Comparison of ENCODE assay signal across 1 cellular context in genomic region chr6:154500769-154501171, GRCh38.
A peak's percentile ranks its signal among the peaks of the same experiment; 100 is the strongest.
TF ChIP-seq lines count a peak whose summit lies in the region.

No MANE protein-coding gene starts in this region.

TF ChIP-seq in HepG2, 621 proteins besides CTCF, POLR2A, EP300 and RAD21 (continued from another document and continues in another):
- no peak for TF ChIP-seq GPBP1L1 (CRISPR knock-in tag; IDR thresholded peaks at IDR 0.05)
- 0 out of 2 replicates have a peak, but pooled peaks have one; percentile 32 for TF ChIP-seq HBP1 (CRISPR knock-in tag; IDR thresholded peaks at IDR 0.05; ENCODE audit: low read depth)
- TF ChIP-seq ASH2L (IDR thresholded peaks at IDR 0.05; ENCODE audit: insufficient read length, low read depth, low read length): peak; percentile 32
- no peak for TF ChIP-seq DZIP1 (CRISPR knock-in tag; IDR thresholded peaks at IDR 0.05)
- TF ChIP-seq SMC3 (IDR thresholded peaks at IDR 0.05; ENCODE audit: low read length): peak; percentile 81
- 0 out of 2 replicates have a peak, but pooled peaks have one; percentile 18 for TF ChIP-seq HOXA3 (CRISPR knock-in tag; IDR thresholded peaks at IDR 0.05)
- TF ChIP-seq ZNF205 (CRISPR knock-in tag; IDR thresholded peaks at IDR 0.05): 0 out of 2 replicates have a peak, but pooled peaks have one; percentile 27
- peak; percentile 30; the same call in 1 of the 2 replicates for TF ChIP-seq FOXA3 (CRISPR knock-in tag; IDR thresholded peaks at IDR 0.05)
- TF ChIP-seq HMG20A (CRISPR knock-in tag; IDR thresholded peaks at IDR 0.05; ENCODE audit: borderline replicate concordance): peak; percentile 37; the same call in 1 of the 2 replicates
- 0 out of 2 replicates have a peak, but pooled peaks have one; percentile 54 for TF ChIP-seq ZFP36L2 (CRISPR knock-in tag; IDR thresholded peaks at IDR 0.05)
- no peak for TF ChIP-seq IKZF4 (CRISPR knock-in tag; IDR thresholded peaks at IDR 0.05; ENCODE audit: borderline replicate concordance, low read depth, not compliant biosample characterization)
- TF ChIP-seq ARID5B (CRISPR knock-in tag; IDR thresholded peaks at IDR 0.05): peak; percentile 65
- 0 out of 2 replicates have a peak, but pooled peaks have one; percentile 48 for TF ChIP-seq ZKSCAN8 (CRISPR knock-in tag; IDR thresholded peaks at IDR 0.05; ENCODE audit: borderline replicate concordance)
- peak; percentile 45; the same call in 1 of the 2 replicates for TF ChIP-seq IRF2 (CRISPR knock-in tag; IDR thresholded peaks at IDR 0.05)
- TF ChIP-seq ZUFSP (CRISPR knock-in tag; IDR thresholded peaks at IDR 0.05; ENCODE audit: borderline replicate concordance): no peak
- no peak for TF ChIP-seq ZNF766 (CRISPR knock-in tag; IDR thresholded peaks at IDR 0.05; ENCODE audit: borderline replicate concordance)
- no peak for TF ChIP-seq JARID2 (CRISPR knock-in tag; IDR thresholded peaks at IDR 0.05; ENCODE audit: insufficient replicate concordance)
- TF ChIP-seq KAT8 (CRISPR knock-in tag; IDR thresholded peaks at IDR 0.05): peak; percentile 49; the same call in 1 of the 2 replicates
- TF ChIP-seq MXD4 (CRISPR knock-in tag; IDR thresholded peaks at IDR 0.05): peak; percentile 27; the same call in 1 of the 2 replicates
- TF ChIP-seq GATAD2A (CRISPR knock-in tag; IDR thresholded peaks at IDR 0.05): peak; percentile 71; the same call in 1 of the 2 replicates
- no peak for TF ChIP-seq ZIK1 (CRISPR knock-in tag; IDR thresholded peaks at IDR 0.05; ENCODE audit: borderline replicate concordance, low read depth)
- TF ChIP-seq HOMEZ (CRISPR knock-in tag; IDR thresholded peaks at IDR 0.05; ENCODE audit: low read depth): 0 out of 2 replicates have a peak, but pooled peaks have one; percentile 16
- no peak for TF ChIP-seq SOX6 (IDR thresholded peaks at IDR 0.05)
- peak; percentile 66 for TF ChIP-seq SOX6 (CRISPR knock-in tag; IDR thresholded peaks at IDR 0.05)
- no peak for TF ChIP-seq FOXP1 (IDR thresholded peaks at IDR 0.05)
- peak; percentile 29; the same call in 1 of the 2 replicates for TF ChIP-seq FOXP1 (CRISPR knock-in tag; IDR thresholded peaks at IDR 0.05)
- TF ChIP-seq ZNF296 (CRISPR knock-in tag; conservative IDR thresholded peaks at IDR 0.05): no peak
- TF ChIP-seq TCF7 (IDR thresholded peaks at IDR 0.05; ENCODE audit: low read depth): peak; percentile 52
- peak; percentile 72 for TF ChIP-seq HDAC2 (CRISPR knock-in tag; IDR thresholded peaks at IDR 0.05)
- no peak for TF ChIP-seq FOXO4 (CRISPR knock-in tag; conservative IDR thresholded peaks at IDR 0.05)
- TF ChIP-seq GFI1 (CRISPR knock-in tag; IDR thresholded peaks at IDR 0.05; ENCODE audit: borderline replicate concordance): peak; percentile 94
- peak; percentile 64; the same call in 1 of the 2 replicates for TF ChIP-seq ZGPAT (CRISPR knock-in tag; IDR thresholded peaks at IDR 0.05)
- 0 out of 2 replicates have a peak, but pooled peaks have one; percentile 15 for TF ChIP-seq DRAP1 (CRISPR knock-in tag; IDR thresholded peaks at IDR 0.05)
- no peak for TF ChIP-seq ZBTB20 (CRISPR knock-in tag; IDR thresholded peaks at IDR 0.05; ENCODE audit: borderline replicate concordance, low read depth)
- peak; percentile 64 for TF ChIP-seq STAG1 (CRISPR knock-in tag; IDR thresholded peaks at IDR 0.05)
- peak; percentile 12; the same call in 1 of the 2 replicates for TF ChIP-seq FOSL2 (CRISPR knock-in tag; IDR thresholded peaks at IDR 0.05)
- 0 out of 2 replicates have a peak, but pooled peaks have one; percentile 29 for TF ChIP-seq HMG20B (CRISPR knock-in tag; conservative IDR thresholded peaks at IDR 0.05)
- TF ChIP-seq BCL6 (CRISPR knock-in tag; IDR thresholded peaks at IDR 0.05): peak; percentile 85
- no peak for TF ChIP-seq CENPT (CRISPR knock-in tag; IDR thresholded peaks at IDR 0.05; ENCODE audit: low read depth)
- no peak for TF ChIP-seq MTERF4 (CRISPR knock-in tag; IDR thresholded peaks at IDR 0.05)
- peak; percentile 50; the same call in 1 of the 2 replicates for TF ChIP-seq SOX5 (CRISPR knock-in tag; IDR thresholded peaks at IDR 0.05; ENCODE audit: borderline replicate concordance)
- TF ChIP-seq ZNF253 (CRISPR knock-in tag; IDR thresholded peaks at IDR 0.05; ENCODE audit: borderline replicate concordance): no peak
- TF ChIP-seq BATF2 (CRISPR knock-in tag; IDR thresholded peaks at IDR 0.05): no peak
- peak; percentile 52; the same call in 1 of the 2 replicates for TF ChIP-seq MIXL1 (CRISPR knock-in tag; IDR thresholded peaks at IDR 0.05)
- 0 out of 2 replicates have a peak, but pooled peaks have one; percentile 26 for TF ChIP-seq ELF3 (CRISPR knock-in tag; IDR thresholded peaks at IDR 0.05)
- no peak for TF ChIP-seq ARNT (IDR thresholded peaks at IDR 0.05)
- TF ChIP-seq RFXANK (CRISPR knock-in tag; IDR thresholded peaks at IDR 0.05): no peak
